ENCODE assay signal across 20 cellular contexts in the genomic region with DNA sequence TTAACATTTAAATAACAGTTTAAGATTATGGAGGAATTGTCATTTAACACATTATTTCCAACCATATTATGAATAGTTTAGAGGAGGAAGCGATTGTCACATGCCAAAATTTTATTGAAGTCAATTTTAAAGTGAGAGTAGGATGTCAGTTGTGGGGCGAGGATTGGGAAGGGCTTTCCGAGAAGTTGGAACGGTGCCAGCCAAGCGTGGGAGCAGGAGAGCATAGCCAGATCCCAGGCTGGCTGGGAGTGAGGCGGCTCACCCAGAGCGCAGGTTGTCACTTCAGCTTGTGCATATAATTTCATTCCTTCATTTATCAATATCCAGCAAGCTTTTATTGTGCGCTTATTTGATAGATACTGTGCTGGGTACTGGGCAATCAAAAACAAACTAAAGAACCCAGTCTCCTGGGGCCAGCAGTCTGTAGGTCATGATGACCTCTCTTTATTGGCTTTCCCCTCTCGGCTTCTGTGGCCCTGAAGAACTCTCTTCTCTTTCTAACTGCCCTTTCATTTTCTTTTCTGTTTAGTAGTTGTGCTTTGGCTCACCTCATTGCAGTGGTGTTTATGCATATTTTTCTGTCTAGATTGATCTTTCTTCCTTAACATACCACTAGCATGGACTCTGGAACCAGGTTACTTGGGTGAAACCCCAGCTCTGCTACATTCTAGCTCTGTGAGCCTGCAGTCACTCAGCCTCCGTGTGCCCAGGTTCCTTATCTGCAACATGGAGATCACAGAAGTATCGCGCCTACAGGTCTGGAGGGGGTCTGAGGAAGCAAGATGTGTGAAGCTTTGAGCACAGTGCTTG. TPM values are rescaled to one million over a fixed set of nuclear protein-coding genes. Genes with fewer than 3 reads are reported as not detected.
A peak's percentile ranks its signal among the peaks of the same experiment; 100 is the strongest.
DNase-seq lines count a peak whose midpoint lies in the region; ATAC-seq and TF ChIP-seq lines count a peak whose summit lies in the region.
"Had no signal": no experiment of that assay in that cellular context is flagged by ENCODE, and none has a peak within 500 bp of the region (broad histone marks: within the 10 kb centered on the region; RNA-seq: fewer than 3 reads in every experiment).

No MANE protein-coding gene starts in this region.

- no peak overlapping the region for H3K27ac ChIP-seq in thyroid gland
- H3K27ac ChIP-seq: C4-2B, tibial nerve had no signal

- H3K4me3 ChIP-seq in fibroblast of mammary gland (ENCODE audit: control insufficient read depth, low read depth, low read length) (no peak overlapping the region), thyroid gland (replicated peaks in 1 of 3) (no peak overlapping the region)
- H3K4me3 ChIP-seq: GM23338, tibial nerve had no signal

- 65 to 66% methylated on average over 12 of the region's 12 CpGs for WGBS in thyroid gland, 2 donors

- no peak for TF ChIP-seq POLR2A in thyroid gland (IDR thresholded peaks at IDR 0.05)

- H3K9me3 Mint-ChIP-seq in activated naive CD8-positive, alpha-beta T cell treated with anti-CD3 and anti-CD28 coated beads, Interleukin-2, amount 50 U/mL, for 24 hours: no peaks in the 10 kb centered on the region
- H3K9me3 Mint-ChIP-seq: activated CD4-positive, alpha-beta memory T cell treated with anti-CD3 and anti-CD28 coated beads, Interleukin-2, amount 10 ng/mL, durations not matched to agents 7 days and 5 days; activated naive CD4-positive, alpha-beta T cell treated with anti-CD3 and anti-CD28 coated beads, Interleukin-2, amount 50 U/mL, for 72 hours; GM23338; stimulated activated memory B cell treated with anti-CD40 and anti-IgM and Interleukin-4, amounts not matched to agents 10 μg/mL and 1 μg/mL and 100 μg/mL, for 72 hours had no signal

- H3K27ac Mint-ChIP-seq in activated naive CD8-positive, alpha-beta T cell treated with anti-CD3 and anti-CD28 coated beads, Interleukin-2, amount 50 U/mL, for 24 hours: no peak overlapping the region
- H3K27ac Mint-ChIP-seq: activated CD4-positive, alpha-beta memory T cell treated with anti-CD3 and anti-CD28 coated beads, Interleukin-2, amount 10 ng/mL, durations not matched to agents 7 days and 5 days; activated naive CD4-positive, alpha-beta T cell treated with anti-CD3 and anti-CD28 coated beads, Interleukin-2, amount 50 U/mL, for 72 hours; GM23338; stimulated activated memory B cell treated with anti-CD40 and anti-IgM and Interleukin-4, amounts not matched to agents 10 μg/mL and 1 μg/mL and 100 μg/mL, for 72 hours had no signal

- H3K36me3 Mint-ChIP-seq in activated naive CD8-positive, alpha-beta T cell treated with anti-CD3 and anti-CD28 coated beads, Interleukin-2, amount 50 U/mL, for 24 hours (ENCODE audit: low read depth): peaks cover 36% of the 10 kb centered on the region

- peak; percentile 72 for ATAC-seq in left lobe of liver
- no peak for ATAC-seq in activated naive CD8-positive, alpha-beta T cell treated with anti-CD3 and anti-CD28 coated beads, Interleukin-2, amount 50 U/mL, for 24 hours
- no peak for ATAC-seq in HG03175 (IDR thresholded peaks at IDR 0.05; ENCODE audit: unreplicated experiment)
- ATAC-seq: activated naive CD4-positive, alpha-beta T cell treated with anti-CD3 and anti-CD28 coated beads, Interleukin-2, amount 50 U/mL, for 72 hours; GM23338; stimulated activated memory B cell treated with anti-CD40 and anti-IgM and Interleukin-4, amounts not matched to agents 10 μg/mL and 1 μg/mL and 100 μg/mL, for 72 hours had no signal

- H3K9me3 ChIP-seq in thyroid gland: no peaks in the 10 kb centered on the region
- H3K9me3 ChIP-seq: tibial nerve had no signal

- intact Hi-C loops in thyroid gland (cut with DNase I): no loop called here

- H3K4me3 Mint-ChIP-seq in activated naive CD8-positive, alpha-beta T cell treated with anti-CD3 and anti-CD28 coated beads, Interleukin-2, amount 50 U/mL, for 24 hours: no peak overlapping the region
- H3K4me3 Mint-ChIP-seq: activated CD4-positive, alpha-beta memory T cell treated with anti-CD3 and anti-CD28 coated beads, Interleukin-2, amount 10 ng/mL, durations not matched to agents 7 days and 5 days; GM23338; stimulated activated memory B cell treated with anti-CD40 and anti-IgM and Interleukin-4, amounts not matched to agents 10 μg/mL and 1 μg/mL and 100 μg/mL, for 72 hours had no signal

- TF ChIP-seq CTCF in fibroblast of mammary gland (conservative IDR thresholded peaks at IDR 0.05; ENCODE audit: control insufficient read depth, insufficient read depth, low read depth, low read length) (no peak), thyroid gland (IDR thresholded peaks at IDR 0.05) (no peak)

- peaks cover 14% of the 10 kb centered on the region for H3K4me1 Mint-ChIP-seq in activated naive CD8-positive, alpha-beta T cell treated with anti-CD3 and anti-CD28 coated beads, Interleukin-2, amount 50 U/mL, for 24 hours

- peaks cover 6 to 13% of the 10 kb centered on the region in 2 donors for H3K4me1 ChIP-seq in thyroid gland

- no peaks in the 10 kb centered on the region for H3K27me3 Mint-ChIP-seq in activated naive CD8-positive, alpha-beta T cell treated with anti-CD3 and anti-CD28 coated beads, Interleukin-2, amount 50 U/mL, for 24 hours
- H3K27me3 Mint-ChIP-seq: activated CD4-positive, alpha-beta memory T cell treated with anti-CD3 and anti-CD28 coated beads, Interleukin-2, amount 10 ng/mL, durations not matched to agents 7 days and 5 days; stimulated activated memory B cell treated with anti-CD40 and anti-IgM and Interleukin-4, amounts not matched to agents 10 μg/mL and 1 μg/mL and 100 μg/mL, for 72 hours had no signal

- no peaks in the 10 kb centered on the region for H3K27me3 ChIP-seq in thyroid gland
- H3K27me3 ChIP-seq: tibial nerve had no signal

- H3K36me3 ChIP-seq in thyroid gland: peaks cover 0 to 14% of the 10 kb centered on the region in 2 donors

- DNase-seq in NCI-H82 (lab: John Stamatoyannopoulos, UW) (peak; percentile 33), NCI-H82 treated with DMSO at 0.1 percent for 48 hours (lab: John Stamatoyannopoulos, UW; ENCODE audit: unreplicated experiment) (no peak), fibroblast of mammary gland (ENCODE audit: low read depth) (peak; percentile 53), left lobe of liver (ENCODE audit: low spot score) (peak; percentile 63), thyroid gland (peak; percentile 58 to 66), NCI-H774 (lab: John Stamatoyannopoulos, UW) (no peak)
- no peak for DNase-seq in activated naive CD8-positive, alpha-beta T cell treated with anti-CD3 and anti-CD28 coated beads, Interleukin-2, amount 50 U/mL, for 24 hours
- DNase-seq: activated CD4-positive, alpha-beta memory T cell treated with anti-CD3 and anti-CD28 coated beads, Interleukin-2, amount 10 ng/mL, durations not matched to agents 7 days and 5 days; activated T-cell treated with anti-CD3 and anti-CD28 coated beads, Interleukin-2, amount 50 U/mL, for 48 hours; hippocampal formation; IMR-90; MV-4-11; NCI-H2107; NCI-H748 treated with DMSO at 0.1 percent for 48 hours had no signal

RNA-seq across cellular contexts. Expression of gene CEP43, which starts 6.4 kb away (rescaled TPM):
- total RNA-seq in left lobe of liver: 17.7 TPM
- 10 to 100 TPM; 30.0 to 39.9 (median 33.8) TPM for total RNA-seq in thyroid gland

RNA-seq across cellular contexts. Expression of gene RNASET2, which starts 49.2 kb away (rescaled TPM):
- 22.3 TPM for total RNA-seq in left lobe of liver
- total RNA-seq in thyroid gland: 100 to 1,000 TPM in 2 of 4 donors, 10 to 100 TPM in 2; 51.6 to 138 (median 109) TPM

Comparison
In these comparisons a context has a peak if more than half of its experiments do, and no peak if none do; other contexts are left out.
1. DNase-seq: peak in NCI-H82 (single experiment), fibroblast of mammary gland (single experiment), left lobe of liver (single experiment) and thyroid gland (2 of 2); none in NCI-H82 treated with DMSO at 0.1 percent for 48 hours (single experiment), activated naive CD8-positive, alpha-beta T cell treated with anti-CD3 and anti-CD28 coated beads, Interleukin-2, amount 50 U/mL, for 24 hours (single experiment) and NCI-H774 (single experiment).